ENCODE assay signal across 1 cellular context in the genomic region with DNA sequence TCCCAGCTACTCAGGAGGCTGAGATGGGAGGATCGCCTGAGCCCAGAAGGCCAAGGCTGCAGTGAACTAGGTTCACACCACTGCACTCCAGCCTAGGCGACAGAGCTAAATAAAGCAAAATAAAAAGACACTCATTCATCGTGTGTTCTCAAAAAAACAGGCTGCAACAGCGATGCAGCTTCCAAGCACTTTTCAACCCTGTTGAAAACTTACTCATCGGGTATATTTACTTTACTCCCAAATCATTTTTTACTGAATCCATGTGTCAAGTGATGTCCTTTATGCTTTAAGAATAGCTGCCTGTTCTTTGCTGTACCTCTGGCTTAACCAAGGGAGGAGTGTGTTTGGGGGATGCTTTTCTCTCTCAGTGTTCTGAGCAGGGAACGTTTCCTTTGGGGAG.
TF ChIP-seq lines count a peak whose summit lies in the region.

No MANE protein-coding gene starts in this region.

TF ChIP-seq in GM23338, 12 proteins besides CTCF, POLR2A, EP300 and RAD21 (continued from another document):
- TF ChIP-seq, protein P1, sequence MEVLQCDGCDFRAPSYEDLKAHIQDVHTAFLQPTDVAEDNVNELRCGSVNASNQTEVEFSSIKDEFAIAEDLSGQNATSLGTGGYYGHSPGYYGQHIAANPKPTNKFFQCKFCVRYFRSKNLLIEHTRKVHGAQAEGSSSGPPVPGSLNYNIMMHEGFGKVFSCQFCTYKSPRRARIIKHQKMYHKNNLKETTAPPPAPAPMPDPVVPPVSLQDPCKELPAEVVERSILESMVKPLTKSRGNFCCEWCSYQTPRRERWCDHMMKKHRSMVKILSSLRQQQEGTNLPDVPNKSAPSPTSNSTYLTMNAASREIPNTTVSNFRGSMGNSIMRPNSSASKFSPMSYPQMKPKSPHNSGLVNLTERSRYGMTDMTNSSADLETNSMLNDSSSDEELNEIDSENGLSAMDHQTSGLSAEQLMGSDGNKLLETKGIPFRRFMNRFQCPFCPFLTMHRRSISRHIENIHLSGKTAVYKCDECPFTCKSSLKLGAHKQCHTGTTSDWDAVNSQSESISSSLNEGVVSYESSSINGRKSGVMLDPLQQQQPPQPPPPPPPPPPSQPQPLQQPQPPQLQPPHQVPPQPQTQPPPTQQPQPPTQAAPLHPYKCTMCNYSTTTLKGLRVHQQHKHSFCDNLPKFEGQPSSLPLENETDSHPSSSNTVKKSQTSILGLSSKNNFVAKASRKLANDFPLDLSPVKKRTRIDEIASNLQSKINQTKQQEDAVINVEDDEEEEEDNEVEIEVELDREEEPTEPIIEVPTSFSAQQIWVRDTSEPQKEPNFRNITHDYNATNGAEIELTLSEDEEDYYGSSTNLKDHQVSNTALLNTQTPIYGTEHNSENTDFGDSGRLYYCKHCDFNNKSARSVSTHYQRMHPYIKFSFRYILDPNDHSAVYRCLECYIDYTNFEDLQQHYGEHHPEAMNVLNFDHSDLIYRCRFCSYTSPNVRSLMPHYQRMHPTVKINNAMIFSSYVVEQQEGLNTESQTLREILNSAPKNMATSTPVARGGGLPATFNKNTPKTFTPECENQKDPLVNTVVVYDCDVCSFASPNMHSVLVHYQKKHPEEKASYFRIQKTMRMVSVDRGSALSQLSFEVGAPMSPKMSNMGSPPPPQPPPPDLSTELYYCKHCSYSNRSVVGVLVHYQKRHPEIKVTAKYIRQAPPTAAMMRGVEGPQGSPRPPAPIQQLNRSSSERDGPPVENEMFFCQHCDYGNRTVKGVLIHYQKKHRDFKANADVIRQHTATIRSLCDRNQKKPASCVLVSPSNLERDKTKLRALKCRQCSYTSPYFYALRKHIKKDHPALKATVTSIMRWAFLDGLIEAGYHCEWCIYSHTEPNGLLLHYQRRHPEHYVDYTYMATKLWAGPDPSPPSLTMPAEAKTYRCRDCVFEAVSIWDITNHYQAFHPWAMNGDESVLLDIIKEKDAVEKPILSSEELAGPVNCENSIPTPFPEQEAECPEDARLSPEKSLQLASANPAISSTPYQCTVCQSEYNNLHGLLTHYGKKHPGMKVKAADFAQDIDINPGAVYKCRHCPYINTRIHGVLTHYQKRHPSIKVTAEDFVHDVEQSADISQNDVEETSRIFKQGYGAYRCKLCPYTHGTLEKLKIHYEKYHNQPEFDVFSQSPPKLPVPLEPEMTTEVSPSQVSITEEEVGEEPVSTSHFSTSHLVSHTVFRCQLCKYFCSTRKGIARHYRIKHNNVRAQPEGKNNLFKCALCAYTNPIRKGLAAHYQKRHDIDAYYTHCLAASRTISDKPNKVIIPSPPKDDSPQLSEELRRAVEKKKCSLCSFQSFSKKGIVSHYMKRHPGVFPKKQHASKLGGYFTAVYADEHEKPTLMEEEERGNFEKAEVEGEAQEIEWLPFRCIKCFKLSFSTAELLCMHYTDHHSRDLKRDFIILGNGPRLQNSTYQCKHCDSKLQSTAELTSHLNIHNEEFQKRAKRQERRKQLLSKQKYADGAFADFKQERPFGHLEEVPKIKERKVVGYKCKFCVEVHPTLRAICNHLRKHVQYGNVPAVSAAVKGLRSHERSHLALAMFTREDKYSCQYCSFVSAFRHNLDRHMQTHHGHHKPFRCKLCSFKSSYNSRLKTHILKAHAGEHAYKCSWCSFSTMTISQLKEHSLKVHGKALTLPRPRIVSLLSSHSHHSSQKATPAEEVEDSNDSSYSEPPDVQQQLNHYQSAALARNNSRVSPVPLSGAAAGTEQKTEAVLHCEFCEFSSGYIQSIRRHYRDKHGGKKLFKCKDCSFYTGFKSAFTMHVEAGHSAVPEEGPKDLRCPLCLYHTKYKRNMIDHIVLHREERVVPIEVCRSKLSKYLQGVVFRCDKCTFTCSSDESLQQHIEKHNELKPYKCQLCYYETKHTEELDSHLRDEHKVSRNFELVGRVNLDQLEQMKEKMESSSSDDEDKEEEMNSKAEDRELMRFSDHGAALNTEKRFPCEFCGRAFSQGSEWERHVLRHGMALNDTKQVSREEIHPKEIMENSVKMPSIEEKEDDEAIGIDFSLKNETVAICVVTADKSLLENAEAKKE (CRISPR knock-in tag; IDR thresholded peaks at IDR 0.05), result no peak
- no peak for TF ChIP-seq POLR2AphosphoS5 (IDR thresholded peaks at IDR 0.05; ENCODE audit: low read depth)
- no peak for TF ChIP-seq NANOG (IDR thresholded peaks at IDR 0.05; ENCODE audit: borderline replicate concordance)
- TF ChIP-seq, protein P2, sequence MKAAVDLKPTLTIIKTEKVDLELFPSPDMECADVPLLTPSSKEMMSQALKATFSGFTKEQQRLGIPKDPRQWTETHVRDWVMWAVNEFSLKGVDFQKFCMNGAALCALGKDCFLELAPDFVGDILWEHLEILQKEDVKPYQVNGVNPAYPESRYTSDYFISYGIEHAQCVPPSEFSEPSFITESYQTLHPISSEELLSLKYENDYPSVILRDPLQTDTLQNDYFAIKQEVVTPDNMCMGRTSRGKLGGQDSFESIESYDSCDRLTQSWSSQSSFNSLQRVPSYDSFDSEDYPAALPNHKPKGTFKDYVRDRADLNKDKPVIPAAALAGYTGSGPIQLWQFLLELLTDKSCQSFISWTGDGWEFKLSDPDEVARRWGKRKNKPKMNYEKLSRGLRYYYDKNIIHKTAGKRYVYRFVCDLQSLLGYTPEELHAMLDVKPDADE (IDR thresholded peaks at IDR 0.05), result no peak
- no peak for TF ChIP-seq ZNF331 (CRISPR knock-in tag; IDR thresholded peaks at IDR 0.05; ENCODE audit: low read depth)
- TF ChIP-seq, protein P3, sequence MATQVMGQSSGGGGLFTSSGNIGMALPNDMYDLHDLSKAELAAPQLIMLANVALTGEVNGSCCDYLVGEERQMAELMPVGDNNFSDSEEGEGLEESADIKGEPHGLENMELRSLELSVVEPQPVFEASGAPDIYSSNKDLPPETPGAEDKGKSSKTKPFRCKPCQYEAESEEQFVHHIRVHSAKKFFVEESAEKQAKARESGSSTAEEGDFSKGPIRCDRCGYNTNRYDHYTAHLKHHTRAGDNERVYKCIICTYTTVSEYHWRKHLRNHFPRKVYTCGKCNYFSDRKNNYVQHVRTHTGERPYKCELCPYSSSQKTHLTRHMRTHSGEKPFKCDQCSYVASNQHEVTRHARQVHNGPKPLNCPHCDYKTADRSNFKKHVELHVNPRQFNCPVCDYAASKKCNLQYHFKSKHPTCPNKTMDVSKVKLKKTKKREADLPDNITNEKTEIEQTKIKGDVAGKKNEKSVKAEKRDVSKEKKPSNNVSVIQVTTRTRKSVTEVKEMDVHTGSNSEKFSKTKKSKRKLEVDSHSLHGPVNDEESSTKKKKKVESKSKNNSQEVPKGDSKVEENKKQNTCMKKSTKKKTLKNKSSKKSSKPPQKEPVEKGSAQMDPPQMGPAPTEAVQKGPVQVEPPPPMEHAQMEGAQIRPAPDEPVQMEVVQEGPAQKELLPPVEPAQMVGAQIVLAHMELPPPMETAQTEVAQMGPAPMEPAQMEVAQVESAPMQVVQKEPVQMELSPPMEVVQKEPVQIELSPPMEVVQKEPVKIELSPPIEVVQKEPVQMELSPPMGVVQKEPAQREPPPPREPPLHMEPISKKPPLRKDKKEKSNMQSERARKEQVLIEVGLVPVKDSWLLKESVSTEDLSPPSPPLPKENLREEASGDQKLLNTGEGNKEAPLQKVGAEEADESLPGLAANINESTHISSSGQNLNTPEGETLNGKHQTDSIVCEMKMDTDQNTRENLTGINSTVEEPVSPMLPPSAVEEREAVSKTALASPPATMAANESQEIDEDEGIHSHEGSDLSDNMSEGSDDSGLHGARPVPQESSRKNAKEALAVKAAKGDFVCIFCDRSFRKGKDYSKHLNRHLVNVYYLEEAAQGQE (IDR thresholded peaks at IDR 0.05; ENCODE audit: unreplicated experiment), result no peak
